Comparison of ENCODE assay signal across 6 cellular contexts in the genomic region with DNA sequence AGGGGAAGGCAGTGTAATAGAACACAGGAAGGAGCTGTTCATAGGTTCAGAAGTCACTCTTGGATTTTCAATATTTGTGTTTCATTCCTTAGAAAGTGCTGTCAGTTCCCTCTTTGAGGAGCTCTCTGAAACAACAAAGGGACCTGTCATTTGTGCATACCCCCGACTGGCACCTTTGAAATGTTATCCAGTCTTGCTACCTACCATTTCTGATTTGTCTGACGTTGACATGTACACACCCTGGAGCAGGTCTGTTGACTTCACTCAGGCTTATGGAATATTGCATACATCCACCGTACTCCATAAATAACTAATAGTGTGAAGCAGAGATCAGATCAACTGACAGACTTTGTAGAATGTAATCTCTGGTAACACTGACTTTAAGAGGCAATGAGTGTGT.
"Had no signal": no experiment of that assay in that cellular context is flagged by ENCODE, and none has a peak within 500 bp of the region (broad histone marks: within the 10 kb centered on the region; RNA-seq: fewer than 3 reads in every experiment).

No MANE protein-coding gene starts in this region.

- ATAC-seq: HepG2, K562 had no signal

- H3K4me3 ChIP-seq: K562 had no signal

- H3K27ac ChIP-seq: HL-60 had no signal

- DNase-seq: IMR-90, KBM-7, KG1 had no signal
